ENCODE assay signal across 16 cellular contexts in the genomic region with DNA sequence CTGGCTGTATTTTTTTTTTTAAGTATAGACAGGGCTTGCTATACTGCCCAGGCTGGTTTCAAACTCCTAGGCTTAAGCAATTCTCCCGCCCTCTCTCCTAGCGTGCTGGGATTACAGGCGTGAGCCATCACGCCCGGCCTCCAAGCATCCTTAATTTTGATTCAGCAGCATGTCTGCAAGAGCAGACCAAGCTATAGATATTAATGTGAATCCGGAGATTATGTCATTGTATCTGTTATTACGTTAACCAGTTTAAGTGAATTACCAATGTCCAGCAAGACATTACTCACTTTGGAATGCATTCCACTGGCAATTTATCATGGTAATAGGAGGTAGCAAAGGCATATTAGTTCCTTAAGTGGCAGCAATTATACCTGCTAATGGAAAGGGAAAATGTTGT.
A peak's percentile ranks its signal among the peaks of the same experiment; 100 is the strongest.
DNase-seq lines count a peak whose midpoint lies in the region; ATAC-seq, FAIRE-seq and TF ChIP-seq lines count a peak whose summit lies in the region.
"Had no signal": no experiment of that assay in that cellular context is flagged by ENCODE, and none has a peak within 500 bp of the region (broad histone marks: within the 10 kb centered on the region; RNA-seq: fewer than 3 reads in every experiment).

No MANE protein-coding gene starts in this region.

- H3K4me1 Mint-ChIP-seq in T-cell: peaks cover 3 to 8% (median 5%) of the 10 kb centered on the region in 3 donors
- H3K4me1 Mint-ChIP-seq: H9 had no signal

- ATAC-seq in SK-N-SH treated with all-trans-retinoic acid at 6 μM for 48 hours (peak; percentile 94), T-cell (replicated peaks in 1 of 4) (no peak), HG03432 (IDR thresholded peaks at IDR 0.05; ENCODE audit: unreplicated experiment) (no peak)
- ATAC-seq: A549; CD8-positive, alpha-beta T cell; GM12878 had no signal

- DNase-seq in D721Med (ENCODE audit: insufficient read length, low spot score) (no peak), M059J (ENCODE audit: low read depth) (peak; percentile 2), left kidney (ENCODE audit: low read depth, low spot score) (peak; percentile 27), T-cell (no peak)
- DNase-seq in activated naive CD4-positive, alpha-beta T cell (lab: John Stamatoyannopoulos, UW): no peak
- DNase-seq: Caco-2; CD8-positive, alpha-beta T cell; DMS53; GOT3; H9 had no signal

- H3K27me3 Mint-ChIP-seq in T-cell: peaks cover 0 to 2% of the 10 kb centered on the region in 2 donors

- CTCF ChIA-PET in T-cell (lab: Charles Lee): no interaction called here

- POLR2A ChIA-PET in T-cell (lab: Charles Lee): no interaction called here

- FAIRE-seq in D721Med (lab: Jason Lieb, UNC): peak; percentile 53
- FAIRE-seq: A549, GM12878, GM18507 had no signal

- no peaks in the 10 kb centered on the region for H3K36me3 Mint-ChIP-seq in T-cell
- H3K36me3 Mint-ChIP-seq: CD14-positive monocyte; CD8-positive, alpha-beta T cell had no signal

- no peak overlapping the region for H3K4me3 Mint-ChIP-seq in T-cell
- H3K4me3 Mint-ChIP-seq: CD14-positive monocyte; CD8-positive, alpha-beta T cell; H9 had no signal

- no peak overlapping the region for H3K27ac Mint-ChIP-seq in T-cell
- H3K27ac Mint-ChIP-seq: CD8-positive, alpha-beta T cell; H9 had no signal

- no peak for TF ChIP-seq CTCF in D721Med (IDR thresholded peaks at IDR 0.05; ENCODE audit: insufficient read depth, missing control alignments)

- peaks cover 0 to 5% (median 4%) of the 10 kb centered on the region in 3 donors for H3K9me3 Mint-ChIP-seq in T-cell
- H3K9me3 Mint-ChIP-seq: H9 had no signal

TF ChIP-seq in SK-N-SH treated with all-trans-retinoic acid at 6 μM for 48 hours, 23 proteins besides CTCF, POLR2A, EP300 and RAD21:
- TF ChIP-seq TCF4 (CRISPR knock-in tag; IDR thresholded peaks at IDR 0.05; ENCODE audit: borderline replicate concordance) (peak; percentile 92), TOX (CRISPR knock-in tag; IDR thresholded peaks at IDR 0.05; ENCODE audit: borderline replicate concordance) (peak; percentile 99), ESRRG (CRISPR knock-in tag; IDR thresholded peaks at IDR 0.05) (peak; percentile 98), ZNF8 (CRISPR knock-in tag; IDR thresholded peaks at IDR 0.05) (peak; percentile 80), OSR1 (CRISPR knock-in tag; IDR thresholded peaks at IDR 0.05) (no peak), ISL1 (CRISPR knock-in tag; IDR thresholded peaks at IDR 0.05) (peak; percentile 100), RARB (CRISPR knock-in tag; IDR thresholded peaks at IDR 0.05) (peak; percentile 88), PPARA (CRISPR knock-in tag; IDR thresholded peaks at IDR 0.05; ENCODE audit: borderline replicate concordance) (no peak), ZFP3 (CRISPR knock-in tag; IDR thresholded peaks at IDR 0.05) (peak; percentile 82), ZNF565 (CRISPR knock-in tag; conservative IDR thresholded peaks at IDR 0.05; ENCODE audit: low read depth) (peak; percentile 91; the same call in 1 of the 2 replicates), SNAI2 (CRISPR knock-in tag; IDR thresholded peaks at IDR 0.05) (no peak), BACH2 (CRISPR knock-in tag; IDR thresholded peaks at IDR 0.05; ENCODE audit: borderline replicate concordance) (peak; percentile 87; the same call in 1 of the 2 replicates), CSDC2 (CRISPR knock-in tag; IDR thresholded peaks at IDR 0.05) (no peak), ZC3H10 (CRISPR knock-in tag; IDR thresholded peaks at IDR 0.05) (peak; percentile 100), ZNF70 (CRISPR knock-in tag; IDR thresholded peaks at IDR 0.05) (peak; percentile 5; the same call in 1 of the 2 replicates), GLIS3 (CRISPR knock-in tag; IDR thresholded peaks at IDR 0.05) (peak; percentile 98), ZFP30 (CRISPR knock-in tag; IDR thresholded peaks at IDR 0.05) (no peak), ARNTL (CRISPR knock-in tag; IDR thresholded peaks at IDR 0.05; ENCODE audit: borderline replicate concordance, low read depth) (no peak)
- TF ChIP-seq, protein P1, sequence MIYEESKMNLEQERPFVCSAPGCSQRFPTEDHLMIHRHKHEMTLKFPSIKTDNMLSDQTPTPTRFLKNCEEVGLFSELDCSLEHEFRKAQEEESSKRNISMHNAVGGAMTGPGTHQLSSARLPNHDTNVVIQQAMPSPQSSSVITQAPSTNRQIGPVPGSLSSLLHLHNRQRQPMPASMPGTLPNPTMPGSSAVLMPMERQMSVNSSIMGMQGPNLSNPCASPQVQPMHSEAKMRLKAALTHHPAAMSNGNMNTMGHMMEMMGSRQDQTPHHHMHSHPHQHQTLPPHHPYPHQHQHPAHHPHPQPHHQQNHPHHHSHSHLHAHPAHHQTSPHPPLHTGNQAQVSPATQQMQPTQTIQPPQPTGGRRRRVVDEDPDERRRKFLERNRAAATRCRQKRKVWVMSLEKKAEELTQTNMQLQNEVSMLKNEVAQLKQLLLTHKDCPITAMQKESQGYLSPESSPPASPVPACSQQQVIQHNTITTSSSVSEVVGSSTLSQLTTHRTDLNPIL (CRISPR knock-in tag; IDR thresholded peaks at IDR 0.05; ENCODE audit: low read depth): peak; percentile 100
- TF ChIP-seq, protein P2, sequence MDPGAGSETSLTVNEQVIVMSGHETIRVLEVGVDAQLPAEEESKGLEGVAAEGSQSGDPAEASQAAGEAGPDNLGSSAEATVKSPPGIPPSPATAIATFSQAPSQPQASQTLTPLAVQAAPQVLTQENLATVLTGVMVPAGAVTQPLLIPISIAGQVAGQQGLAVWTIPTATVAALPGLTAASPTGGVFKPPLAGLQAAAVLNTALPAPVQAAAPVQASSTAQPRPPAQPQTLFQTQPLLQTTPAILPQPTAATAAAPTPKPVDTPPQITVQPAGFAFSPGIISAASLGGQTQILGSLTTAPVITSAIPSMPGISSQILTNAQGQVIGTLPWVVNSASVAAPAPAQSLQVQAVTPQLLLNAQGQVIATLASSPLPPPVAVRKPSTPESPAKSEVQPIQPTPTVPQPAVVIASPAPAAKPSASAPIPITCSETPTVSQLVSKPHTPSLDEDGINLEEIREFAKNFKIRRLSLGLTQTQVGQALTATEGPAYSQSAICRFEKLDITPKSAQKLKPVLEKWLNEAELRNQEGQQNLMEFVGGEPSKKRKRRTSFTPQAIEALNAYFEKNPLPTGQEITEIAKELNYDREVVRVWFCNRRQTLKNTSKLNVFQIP (CRISPR knock-in tag; IDR thresholded peaks at IDR 0.05; ENCODE audit: borderline replicate concordance, low read depth): peak; percentile 99
- TF ChIP-seq, protein P3, sequence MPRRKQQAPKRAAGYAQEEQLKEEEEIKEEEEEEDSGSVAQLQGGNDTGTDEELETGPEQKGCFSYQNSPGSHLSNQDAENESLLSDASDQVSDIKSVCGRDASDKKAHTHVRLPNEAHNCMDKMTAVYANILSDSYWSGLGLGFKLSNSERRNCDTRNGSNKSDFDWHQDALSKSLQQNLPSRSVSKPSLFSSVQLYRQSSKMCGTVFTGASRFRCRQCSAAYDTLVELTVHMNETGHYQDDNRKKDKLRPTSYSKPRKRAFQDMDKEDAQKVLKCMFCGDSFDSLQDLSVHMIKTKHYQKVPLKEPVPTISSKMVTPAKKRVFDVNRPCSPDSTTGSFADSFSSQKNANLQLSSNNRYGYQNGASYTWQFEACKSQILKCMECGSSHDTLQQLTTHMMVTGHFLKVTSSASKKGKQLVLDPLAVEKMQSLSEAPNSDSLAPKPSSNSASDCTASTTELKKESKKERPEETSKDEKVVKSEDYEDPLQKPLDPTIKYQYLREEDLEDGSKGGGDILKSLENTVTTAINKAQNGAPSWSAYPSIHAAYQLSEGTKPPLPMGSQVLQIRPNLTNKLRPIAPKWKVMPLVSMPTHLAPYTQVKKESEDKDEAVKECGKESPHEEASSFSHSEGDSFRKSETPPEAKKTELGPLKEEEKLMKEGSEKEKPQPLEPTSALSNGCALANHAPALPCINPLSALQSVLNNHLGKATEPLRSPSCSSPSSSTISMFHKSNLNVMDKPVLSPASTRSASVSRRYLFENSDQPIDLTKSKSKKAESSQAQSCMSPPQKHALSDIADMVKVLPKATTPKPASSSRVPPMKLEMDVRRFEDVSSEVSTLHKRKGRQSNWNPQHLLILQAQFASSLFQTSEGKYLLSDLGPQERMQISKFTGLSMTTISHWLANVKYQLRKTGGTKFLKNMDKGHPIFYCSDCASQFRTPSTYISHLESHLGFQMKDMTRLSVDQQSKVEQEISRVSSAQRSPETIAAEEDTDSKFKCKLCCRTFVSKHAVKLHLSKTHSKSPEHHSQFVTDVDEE (CRISPR knock-in tag; IDR thresholded peaks at IDR 0.05): peak; percentile 98
- TF ChIP-seq, protein P4, sequence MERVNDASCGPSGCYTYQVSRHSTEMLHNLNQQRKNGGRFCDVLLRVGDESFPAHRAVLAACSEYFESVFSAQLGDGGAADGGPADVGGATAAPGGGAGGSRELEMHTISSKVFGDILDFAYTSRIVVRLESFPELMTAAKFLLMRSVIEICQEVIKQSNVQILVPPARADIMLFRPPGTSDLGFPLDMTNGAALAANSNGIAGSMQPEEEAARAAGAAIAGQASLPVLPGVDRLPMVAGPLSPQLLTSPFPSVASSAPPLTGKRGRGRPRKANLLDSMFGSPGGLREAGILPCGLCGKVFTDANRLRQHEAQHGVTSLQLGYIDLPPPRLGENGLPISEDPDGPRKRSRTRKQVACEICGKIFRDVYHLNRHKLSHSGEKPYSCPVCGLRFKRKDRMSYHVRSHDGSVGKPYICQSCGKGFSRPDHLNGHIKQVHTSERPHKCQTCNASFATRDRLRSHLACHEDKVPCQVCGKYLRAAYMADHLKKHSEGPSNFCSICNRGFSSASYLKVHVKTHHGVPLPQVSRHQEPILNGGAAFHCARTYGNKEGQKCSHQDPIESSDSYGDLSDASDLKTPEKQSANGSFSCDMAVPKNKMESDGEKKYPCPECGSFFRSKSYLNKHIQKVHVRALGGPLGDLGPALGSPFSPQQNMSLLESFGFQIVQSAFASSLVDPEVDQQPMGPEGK (CRISPR knock-in tag; IDR thresholded peaks at IDR 0.05; ENCODE audit: borderline replicate concordance): peak; percentile 99
- TF ChIP-seq, protein P5, sequence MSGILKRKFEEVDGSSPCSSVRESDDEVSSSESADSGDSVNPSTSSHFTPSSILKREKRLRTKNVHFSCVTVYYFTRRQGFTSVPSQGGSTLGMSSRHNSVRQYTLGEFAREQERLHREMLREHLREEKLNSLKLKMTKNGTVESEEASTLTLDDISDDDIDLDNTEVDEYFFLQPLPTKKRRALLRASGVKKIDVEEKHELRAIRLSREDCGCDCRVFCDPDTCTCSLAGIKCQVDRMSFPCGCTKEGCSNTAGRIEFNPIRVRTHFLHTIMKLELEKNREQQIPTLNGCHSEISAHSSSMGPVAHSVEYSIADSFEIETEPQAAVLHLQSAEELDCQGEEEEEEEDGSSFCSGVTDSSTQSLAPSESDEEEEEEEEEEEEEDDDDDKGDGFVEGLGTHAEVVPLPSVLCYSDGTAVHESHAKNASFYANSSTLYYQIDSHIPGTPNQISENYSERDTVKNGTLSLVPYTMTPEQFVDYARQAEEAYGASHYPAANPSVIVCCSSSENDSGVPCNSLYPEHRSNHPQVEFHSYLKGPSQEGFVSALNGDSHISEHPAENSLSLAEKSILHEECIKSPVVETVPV (CRISPR knock-in tag; IDR thresholded peaks at IDR 0.05): peak; percentile 99; the same call in 1 of the 2 replicates

Comparison
In these comparisons a context has a peak if more than half of its experiments do, and no peak if none do; other contexts are left out.
1. DNase-seq: peak in M059J (single experiment) and left kidney (single experiment); none in D721Med (single experiment), activated naive CD4-positive, alpha-beta T cell (0 of 4) and T-cell (0 of 34).